28 cellular contexts compared by ENCODE assay signal in genomic region chr3:175861916-175862315, GRCh38.
"Had no signal": no experiment of that assay in that cellular context is flagged by ENCODE, and none has a peak within 500 bp of the region (broad histone marks: within the 10 kb centered on the region; RNA-seq: fewer than 3 reads in every experiment).

No MANE protein-coding gene starts in this region.

- H3K4me1 ChIP-seq: left lung, lower lobe of right lung, pancreas, prostate gland, spleen, suprapubic skin, upper lobe of right lung had no signal

- H3K4me3 Mint-ChIP-seq: immature natural killer cell; naive thymus-derived CD8-positive, alpha-beta T cell; nephron; neural crest cell; stimulated activated effector memory CD8-positive, alpha-beta T cell treated with anti-CD3 and anti-CD28 coated beads, Interleukin-12 subunit alpha, Interleukin-12 subunit beta, amount 100 ng/mL, for 72 hours; stimulated activated naive CD8-positive, alpha-beta T cell treated with anti-CD3 and anti-CD28 coated beads, Interleukin-15, Interleukin-2, amounts not matched to agents 100 ng/mL and 50 ng/mL, for 24 hours had no signal

- ATAC-seq: left colon; left lung; lower lobe of right lung; naive thymus-derived CD8-positive, alpha-beta T cell; pancreas; right cardiac atrium; stimulated activated effector memory CD8-positive, alpha-beta T cell treated with anti-CD3 and anti-CD28 coated beads, Interleukin-12 subunit alpha, Interleukin-12 subunit beta, amount 100 ng/mL, for 72 hours; upper lobe of right lung had no signal

- H3K27ac Mint-ChIP-seq: immature natural killer cell; naive thymus-derived CD8-positive, alpha-beta T cell; nephron; stimulated activated effector memory CD8-positive, alpha-beta T cell treated with anti-CD3 and anti-CD28 coated beads, Interleukin-12 subunit alpha, Interleukin-12 subunit beta, amount 100 ng/mL, for 72 hours; stimulated activated naive CD8-positive, alpha-beta T cell treated with anti-CD3 and anti-CD28 coated beads, Interleukin-15, Interleukin-2, amounts not matched to agents 100 ng/mL and 50 ng/mL, for 24 hours had no signal

- H3K9me3 Mint-ChIP-seq: stimulated activated naive CD8-positive, alpha-beta T cell treated with anti-CD3 and anti-CD28 coated beads, Interleukin-15, Interleukin-2, amounts not matched to agents 100 ng/mL and 50 ng/mL, for 24 hours had no signal

- H3K36me3 ChIP-seq: left lung, lower lobe of right lung, pancreas, prostate gland, sigmoid colon, spleen, suprapubic skin, thoracic aorta, tibial artery, upper lobe of right lung had no signal

- H3K27me3 Mint-ChIP-seq: naive thymus-derived CD8-positive, alpha-beta T cell; stimulated activated naive CD8-positive, alpha-beta T cell treated with anti-CD3 and anti-CD28 coated beads, Interleukin-15, Interleukin-2, amounts not matched to agents 100 ng/mL and 50 ng/mL, for 24 hours had no signal

- H3K9me3 ChIP-seq: left lung, lower lobe of right lung, pancreas, prostate gland, sigmoid colon, spleen, suprapubic skin, thoracic aorta, tibial artery, upper lobe of right lung had no signal

- H3K4me3 ChIP-seq: left lung, lower lobe of right lung, pancreas, prostate gland, sigmoid colon, spleen, suprapubic skin, thoracic aorta, tibial artery, upper lobe of right lung had no signal

- DNase-seq: immature natural killer cell; kidney; left colon; left lung; lower lobe of right lung; mammary epithelial cell; mesenchymal stem cell; naive thymus-derived CD8-positive, alpha-beta T cell; nucleus accumbens; pancreas; posterior cingulate gyrus; retina; right cardiac atrium; sigmoid colon; small intestine; spleen; stimulated activated CD4-positive, alpha-beta T cell treated with anti-CD3 and anti-CD28 coated beads, Interleukin-4, amount 100 ng/mL, for 24 hours; stimulated activated naive CD4-positive, alpha-beta T cell; tibial artery; trophoblast cell; upper lobe of right lung had no signal

- H3K27ac ChIP-seq: left lung, lower lobe of right lung, pancreas, prostate gland, sigmoid colon, spleen, suprapubic skin, thoracic aorta, tibial artery, upper lobe of right lung had no signal

- H3K4me1 Mint-ChIP-seq: immature natural killer cell; naive thymus-derived CD8-positive, alpha-beta T cell; stimulated activated effector memory CD8-positive, alpha-beta T cell treated with anti-CD3 and anti-CD28 coated beads, Interleukin-12 subunit alpha, Interleukin-12 subunit beta, amount 100 ng/mL, for 72 hours had no signal

- H3K36me3 Mint-ChIP-seq: immature natural killer cell; naive thymus-derived CD8-positive, alpha-beta T cell; stimulated activated effector memory CD8-positive, alpha-beta T cell treated with anti-CD3 and anti-CD28 coated beads, Interleukin-12 subunit alpha, Interleukin-12 subunit beta, amount 100 ng/mL, for 72 hours had no signal

- H3K27me3 ChIP-seq: left lung, pancreas, sigmoid colon, spleen, suprapubic skin, tibial artery, upper lobe of right lung had no signal
